In the genomic region with DNA sequence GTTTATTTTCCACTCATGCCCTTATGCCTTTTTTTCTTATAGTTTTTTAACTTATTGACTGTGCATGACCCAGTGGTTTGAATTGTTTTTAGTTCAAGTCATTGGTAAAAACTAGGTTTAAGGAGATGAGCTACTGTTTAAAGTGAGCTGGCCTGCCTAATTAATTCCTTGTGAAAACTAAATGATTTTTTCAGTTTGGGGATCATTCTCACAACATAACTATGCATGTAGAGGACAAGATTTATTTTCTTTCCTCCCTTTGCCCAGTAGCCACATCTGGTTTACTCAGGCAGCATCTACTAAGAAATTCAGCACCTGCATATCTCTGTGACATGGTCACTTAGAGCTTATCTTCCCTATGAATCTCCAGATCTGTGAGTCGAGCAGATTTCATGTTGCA, we compare ENCODE assay signal across 1 cellular context.
TF ChIP-seq lines count a peak whose summit lies in the region.

No MANE protein-coding gene starts in this region.

TF ChIP-seq in H1, 55 proteins besides CTCF, POLR2A, EP300 and RAD21 (continued from another document):
- TF ChIP-seq SUZ12 (IDR thresholded peaks at IDR 0.05; ENCODE audit: low read length) = no peak
- TF ChIP-seq ZNF274 (IDR thresholded peaks at IDR 0.05; ENCODE audit: borderline replicate concordance, extremely low read depth, low read length) = no peak
- no peak for TF ChIP-seq CREB1 (IDR thresholded peaks at IDR 0.05)
- TF ChIP-seq CTBP2 (IDR thresholded peaks at IDR 0.05; ENCODE audit: borderline replicate concordance, insufficient read depth, insufficient read length, low read length) = no peak
- no peak for TF ChIP-seq NANOG (IDR thresholded peaks at IDR 0.05; ENCODE audit: insufficient read depth, low read depth, low read length, poor library complexity, severe bottlenecking)
